ENCODE assay signal across 31 cellular contexts in genomic region chr15:98344591-98344990, GRCh38.
DNase-seq lines count a peak whose midpoint lies in the region; ATAC-seq, FAIRE-seq and TF ChIP-seq lines count a peak whose summit lies in the region.
"Had no signal": no experiment of that assay in that cellular context is flagged by ENCODE, and none has a peak within 500 bp of the region (broad histone marks: within the 10 kb centered on the region; RNA-seq: fewer than 3 reads in every experiment).

No MANE protein-coding gene starts in this region.

- H3K14ac ChIP-seq in H1 (ENCODE audit: insufficient read length): no peak overlapping the region

- no peak overlapping the region for H3K18ac ChIP-seq in H1 (ENCODE audit: extremely low read depth, low read length)

- no peak overlapping the region for H3K23ac ChIP-seq in H1 (ENCODE audit: insufficient read length)

- H2BK5ac ChIP-seq in H1 (ENCODE audit: low read depth, low read length): no peak overlapping the region

- no peaks in the 10 kb centered on the region for H3K79me2 ChIP-seq in H1 (ENCODE audit: control insufficient read depth in 1 of 2, insufficient read depth in 2 of 2, low read length in 2 of 2)

- H3K4me3 ChIP-seq in HEK293 (ENCODE audit: low read depth, low read length) (no peak overlapping the region), H1 (ENCODE audit: extremely low read depth in 1 of 4, insufficient read depth in 2 of 4, low read depth in 3 of 4, low read length in 4 of 4) (no peak overlapping the region)
- H3K4me3 ChIP-seq: A549; BLaER1; BLaER1 treated with 17β-estradiol and CSF1 and Interleukin-3, amounts not matched to agents 10 nM and 100 nM had no signal

- H2BK15ac ChIP-seq in H1 (ENCODE audit: low read length): no peak overlapping the region

- H2BK12ac ChIP-seq in H1 (ENCODE audit: low read depth, low read length): no peak overlapping the region

- no peak for TF ChIP-seq EP300 in H1 (IDR thresholded peaks at IDR 0.05; ENCODE audit: borderline replicate concordance in 1 of 2, low read depth in 2 of 2, low read length in 2 of 2)

- H3K4me1 ChIP-seq in HEK293 (ENCODE audit: control insufficient read depth, insufficient read depth, low read length) (no peaks in the 10 kb centered on the region), H1 (replicated peaks in 1 of 4; ENCODE audit: control insufficient read depth in 3 of 4, insufficient read depth in 4 of 4, low read length in 3 of 4) (no peaks in the 10 kb centered on the region)
- H3K4me1 ChIP-seq: A549; BE2C; BLaER1; BLaER1 treated with 17β-estradiol and CSF1 and Interleukin-3, amounts not matched to agents 10 nM and 100 nM; Caco-2 had no signal

- no peak overlapping the region for H3K4me2 ChIP-seq in H1 (ENCODE audit: insufficient read depth in 1 of 2, low read depth in 2 of 2, low read length in 2 of 2)
- H3K4me2 ChIP-seq: A549; BLaER1; BLaER1 treated with 17β-estradiol and CSF1 and Interleukin-3, amounts not matched to agents 10 nM and 100 nM had no signal

- TF ChIP-seq RAD21 in H1 (IDR thresholded peaks at IDR 0.05 in 1 of 2, conservative IDR thresholded peaks at IDR 0.05 in 1 of 2; ENCODE audit: low read depth in 2 of 2, low read length in 2 of 2): no peak

- POLR2A ChIA-PET in HEK293 (lab: Yijun Ruan, JAX) (interaction anchor here (0.7 kb wide), 1 partner anchor 12 kb away, joined by 5 read pairs; no protein-coding TSS in a partner anchor), H1 (lab: Charles Lee; ENCODE audit: partially characterized antibody) (no interaction called here)

- no peak overlapping the region for H4K8ac ChIP-seq in H1 (ENCODE audit: extremely low read depth, insufficient read depth, low read length)

- H2BK20ac ChIP-seq in H1 (ENCODE audit: low read length): no peak overlapping the region

- no peak overlapping the region for H2AK5ac ChIP-seq in H1 (ENCODE audit: low read depth, low read length)

- H3K9me3 ChIP-seq in HEK293 (ENCODE audit: control insufficient read depth, insufficient read depth, low read depth, low read length) (no peaks in the 10 kb centered on the region), H1 (ENCODE audit: insufficient read depth in 2 of 2, low read depth in 1 of 2, low read length in 1 of 2) (no peaks in the 10 kb centered on the region)
- H3K9me3 ChIP-seq: A549; BE2C; BLaER1; BLaER1 treated with 17β-estradiol and CSF1 and Interleukin-3, amounts not matched to agents 10 nM and 100 nM; Caco-2 had no signal

- FAIRE-seq in H1 (lab: Jason Lieb, UNC): no peak
- FAIRE-seq: A204.1, A549, D721Med had no signal

- H3K79me1 ChIP-seq in H1 (ENCODE audit: low read depth, low read length): no peaks in the 10 kb centered on the region

- H3K23me2 ChIP-seq in H1 (ENCODE audit: low read depth, low read length): peaks cover 4% of the 10 kb centered on the region; the same call in 1 of the 2 replicates

- DNase-seq in H1 (ENCODE audit: low read depth in 1 of 2, low spot score in 2 of 2): no peak
- no peak for DNase-seq in cerebellum (ENCODE audit: low spot score)
- DNase-seq: 8988T; ACHN; AML-193; BE2C; C1 segment of cervical spinal cord; Caco-2; Calu3; CD4-positive, alpha-beta memory T cell; CD4-positive, alpha-beta T cell; CD4-positive, CD25-positive, alpha-beta regulatory T cell; CD8-positive, alpha-beta memory T cell; CD8-positive, alpha-beta T cell; COR-L47; DMS 273 treated with DMSO at 0.1 percent for 48 hours; DMS153; DMS53; DMS79; DMS79 treated with DMSO at 0.1 percent for 48 hours; DND-41; EL had no signal

- ATAC-seq in HG02885 (IDR thresholded peaks at IDR 0.05; ENCODE audit: poor library complexity, unreplicated experiment): no peak
- ATAC-seq: A549; CD8-positive, alpha-beta T cell had no signal

- H3K36me3 ChIP-seq in HEK293 (ENCODE audit: control insufficient read depth in 2 of 2, insufficient read depth in 1 of 2, low read length in 2 of 2): no peaks in the 10 kb centered on the region
- no peaks in the 10 kb centered on the region for H3K36me3 ChIP-seq in H1 (ENCODE audit: control insufficient read depth in 2 of 4, insufficient read depth in 4 of 4, low read length in 3 of 4)
- H3K36me3 ChIP-seq: BE2C; BLaER1; BLaER1 treated with 17β-estradiol and CSF1 and Interleukin-3, amounts not matched to agents 10 nM and 100 nM had no signal

- no peaks in the 10 kb centered on the region for H4K20me1 ChIP-seq in H1 (replicated peaks in 1 of 2; ENCODE audit: control insufficient read depth in 1 of 2, insufficient read depth in 2 of 2, low read length in 2 of 2)
- H4K20me1 ChIP-seq: BLaER1; BLaER1 treated with 17β-estradiol and CSF1 and Interleukin-3, amounts not matched to agents 10 nM and 100 nM had no signal

- no peak overlapping the region for H4K91ac ChIP-seq in H1 (replicated peaks; ENCODE audit: insufficient read length, low read length)

- TF ChIP-seq POLR2A in H1 (IDR thresholded peaks at IDR 0.05; ENCODE audit: control extremely low read depth in 1 of 2, low read depth in 2 of 2, low read length in 2 of 2): no peak

- H4K5ac ChIP-seq in H1 (ENCODE audit: insufficient read length, low read depth, low read length): no peak overlapping the region

- no peak overlapping the region for H3K27ac ChIP-seq in HEK293 (ENCODE audit: extremely low read depth, low read depth, low read length)
- no peak overlapping the region for H3K27ac ChIP-seq in H1 (ENCODE audit: low read depth, low read length)
- H3K27ac ChIP-seq: 22Rv1; A549; BLaER1; BLaER1 treated with 17β-estradiol and CSF1 and Interleukin-3, amounts not matched to agents 10 nM and 100 nM; C4-2B had no signal

- peak overlapping the region; percentile 9 for H3K56ac ChIP-seq in H1 (replicated peaks; ENCODE audit: insufficient read length, low read depth, low read length)

- 93 to 100% methylated on average over 1 to 2 of the region's 2 CpGs for WGBS in H1 (ENCODE audit: extremely low coverage in 1 of 2, insufficient coverage in 1 of 2, insufficient read length in 1 of 2, insufficient replicate concordance in 2 of 2, low coverage in 1 of 2, low lambda C conversion rate in 2 of 2, missing lambda C conversion rate in 1 of 2), 2 experiments

- CTCF ChIA-PET in HEK293 (lab: Yijun Ruan, JAX) (no interaction called here), H1 (lab: Charles Lee; ENCODE audit: partially characterized antibody) (interaction anchor here (0.7 to 1.0 kb wide), 2 partner anchors 13 to 38 kb away, joined by 3 read pairs; no protein-coding TSS in a partner anchor)

- H2AFZ ChIP-seq in H1 (ENCODE audit: low read length): no peak overlapping the region

- no peak overlapping the region for H2BK120ac ChIP-seq in H1 (replicated peaks; ENCODE audit: low read depth, low read length)

- TF ChIP-seq CTCF in HEK293 (tag by site-specific recombination; IDR thresholded peaks at IDR 0.05) (no peak), H1 (IDR thresholded peaks at IDR 0.05; ENCODE audit: control extremely low read depth in 1 of 3, insufficient read depth in 1 of 3, low read depth in 1 of 3, low read length in 3 of 3) (no peak)

- H3K9ac ChIP-seq in H1 (replicated peaks in 1 of 4; ENCODE audit: extremely low read depth in 1 of 4, low read depth in 3 of 4, low read length in 3 of 4): no peak overlapping the region
- H3K9ac ChIP-seq: BLaER1; BLaER1 treated with 17β-estradiol and CSF1 and Interleukin-3, amounts not matched to agents 10 nM and 100 nM had no signal

- no peaks in the 10 kb centered on the region for H3K27me3 ChIP-seq in H1 (replicated peaks in 1 of 4; ENCODE audit: control insufficient read depth in 3 of 4, extremely low read depth in 1 of 4, insufficient read depth in 3 of 4, low read length in 3 of 4)
- H3K27me3 ChIP-seq: BE2C; BLaER1; BLaER1 treated with 17β-estradiol and CSF1 and Interleukin-3, amounts not matched to agents 10 nM and 100 nM had no signal

- no peak overlapping the region for H3K4ac ChIP-seq in H1 (replicated peaks; ENCODE audit: insufficient read length, low read depth, low read length)

TF ChIP-seq in HEK293, 187 proteins besides CTCF, POLR2A, EP300 and RAD21:
- peak; percentile 74 for TF ChIP-seq ZNF366 (tag by site-specific recombination; conservative IDR thresholded peaks at IDR 0.05)
- no peak for TF ChIP-seq ZNF843 (tag by site-specific recombination; IDR thresholded peaks at IDR 0.05)
- no peak for TF ChIP-seq IKZF3 (tag by site-specific recombination; IDR thresholded peaks at IDR 0.05)
- no peak for TF ChIP-seq ZNF211 (tag by site-specific recombination; IDR thresholded peaks at IDR 0.05; ENCODE audit: low read depth)
- TF ChIP-seq ZNF311 (tag by site-specific recombination; IDR thresholded peaks at IDR 0.05; ENCODE audit: borderline replicate concordance): no peak
- no peak for TF ChIP-seq ZNF10 (tag by site-specific recombination; IDR thresholded peaks at IDR 0.05)
- TF ChIP-seq HOXC10 (CRISPR knock-in tag; IDR thresholded peaks at IDR 0.05): no peak
- TF ChIP-seq ZBTB17 (tag by site-specific recombination; IDR thresholded peaks at IDR 0.05): peak; percentile 73
- no peak for TF ChIP-seq ZNF76 (tag by site-specific recombination; IDR thresholded peaks at IDR 0.05; ENCODE audit: borderline replicate concordance, low read depth)
- no peak for TF ChIP-seq ZNF423 (tag by site-specific recombination; IDR thresholded peaks at IDR 0.05)

TF ChIP-seq in H1, 55 proteins besides CTCF, POLR2A, EP300 and RAD21 (continues in another document):
- TF ChIP-seq GABPA (IDR thresholded peaks at IDR 0.05; ENCODE audit: borderline replicate concordance, insufficient read depth, low read length) (no peak), CBX5 (IDR thresholded peaks at IDR 0.05; ENCODE audit: low read depth, low read length) (no peak), BCL11A (IDR thresholded peaks at IDR 0.05; ENCODE audit: low read depth in 2 of 2, low read length in 2 of 2) (no peak), EGR1 (IDR thresholded peaks at IDR 0.05; ENCODE audit: borderline replicate concordance, low read depth, low read length) (no peak), POU5F1 (IDR thresholded peaks at IDR 0.05; ENCODE audit: low read depth, low read length) (no peak), CTBP2 (IDR thresholded peaks at IDR 0.05; ENCODE audit: borderline replicate concordance, insufficient read depth, insufficient read length, low read length) (no peak), POLR2AphosphoS5 (IDR thresholded peaks at IDR 0.05; ENCODE audit: low read depth, low read length) (no peak), MAX (IDR thresholded peaks at IDR 0.05) (no peak)
- TF ChIP-seq, protein P1, sequence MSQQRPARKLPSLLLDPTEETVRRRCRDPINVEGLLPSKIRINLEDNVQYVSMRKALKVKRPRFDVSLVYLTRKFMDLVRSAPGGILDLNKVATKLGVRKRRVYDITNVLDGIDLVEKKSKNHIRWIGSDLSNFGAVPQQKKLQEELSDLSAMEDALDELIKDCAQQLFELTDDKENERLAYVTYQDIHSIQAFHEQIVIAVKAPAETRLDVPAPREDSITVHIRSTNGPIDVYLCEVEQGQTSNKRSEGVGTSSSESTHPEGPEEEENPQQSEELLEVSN (IDR thresholded peaks at IDR 0.05): no peak
